ENCODE assay signal across 22 cellular contexts in the genomic region with DNA sequence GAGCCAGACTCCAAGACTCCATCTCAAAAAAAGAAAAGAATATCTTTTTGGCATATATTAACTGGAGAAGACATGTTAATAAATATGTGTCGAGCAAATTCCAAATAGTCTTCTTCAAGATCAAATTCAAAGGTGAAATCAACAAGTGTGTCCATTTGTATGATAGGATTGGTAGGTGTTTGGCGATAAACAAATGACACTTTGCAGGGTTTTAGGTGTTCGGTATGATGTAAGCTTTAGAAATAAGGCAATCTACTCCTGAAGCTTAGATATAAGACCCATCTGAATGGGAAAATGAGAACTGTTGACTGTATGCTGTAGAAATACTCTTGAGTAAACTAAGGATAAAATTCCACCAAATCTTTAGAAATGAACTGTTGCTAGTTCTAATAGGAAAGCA.
DNase-seq lines count a peak whose midpoint lies in the region; ATAC-seq, FAIRE-seq and TF ChIP-seq lines count a peak whose summit lies in the region.
"Had no signal": no experiment of that assay in that cellular context is flagged by ENCODE, and none has a peak within 500 bp of the region (broad histone marks: within the 10 kb centered on the region; RNA-seq: fewer than 3 reads in every experiment).

No MANE protein-coding gene starts in this region.

- intact Hi-C loops in HCT116 (cut with micrococcal nuclease) = loop anchor here (5.0 kb wide), 1 partner anchor 74 kb away; the partner anchor contains the start of gene FNDC3B
- intact Hi-C loops in K562 (cut with micrococcal nuclease) = loop anchor here (5.0 kb wide), 1 partner anchor 151 kb away; the partner anchor contains the start of gene PLD1

- in situ Hi-C loops in K562 (cut with MboI) = no loop called here

- no peaks in the 10 kb centered on the region for H3K9me2 ChIP-seq in HCT116 (ENCODE audit: insufficient read depth)

- no peak overlapping the region for H2AFZ ChIP-seq in HCT116 (ENCODE audit: low read depth, low read length, poor library complexity, severe bottlenecking)
- H2AFZ ChIP-seq in K562 (ENCODE audit: low read depth, low read length) = no peak overlapping the region

- no peaks in the 10 kb centered on the region for H3K79me2 ChIP-seq in HCT116 (ENCODE audit: insufficient read depth, low read length)
- no peaks in the 10 kb centered on the region for H3K79me2 ChIP-seq in K562 (ENCODE audit: control insufficient read depth, insufficient read depth, low read length)

- H3K27ac ChIP-seq in HCT116 (ENCODE audit: low read depth, low read length) (no peak overlapping the region), K562 (ENCODE audit: extremely low read depth, low read depth, low read length) (no peak overlapping the region)
- H3K27ac ChIP-seq: BLaER1 had no signal

- H4K20me1 ChIP-seq in HCT116 (ENCODE audit: insufficient read depth) = no peaks in the 10 kb centered on the region
- no peaks in the 10 kb centered on the region for H4K20me1 ChIP-seq in K562 (replicated peaks; ENCODE audit: control insufficient read depth, insufficient read depth, low read length)
- H4K20me1 ChIP-seq: BLaER1 had no signal

- TF ChIP-seq EP300 in K562 (IDR thresholded peaks at IDR 0.05; ENCODE audit: low read length) = no peak

- RAD21 ChIA-PET in HCT116 (lab: Charles Lee; ENCODE audit: low non-redundant PET in 1 of 2, low total read pairs in 2 of 2, uncharacterized antibody in 2 of 2, unreplicated experiment in 2 of 2) = no interaction called here

- no peak for FAIRE-seq in K562 (lab: Jason Lieb, UNC)
- FAIRE-seq: A204.1, D721Med, G401.6, GM12878, GM12892, GM18507, GM19239 had no signal

- BruUV-seq in HCT116 (replicated peaks; lab: Mats Ljungman, UMichigan) = no TSS peak
- BruUV-seq in K562 (replicated peaks; lab: Mats Ljungman, UMichigan) = no TSS peak

- no peaks in the 10 kb centered on the region for H3K27me3 ChIP-seq in HCT116 (ENCODE audit: insufficient read depth, low read length)
- H3K27me3 ChIP-seq in K562 (ENCODE audit: control insufficient read depth in 2 of 2, insufficient read depth in 2 of 2, low read length in 2 of 2) = no peaks in the 10 kb centered on the region
- H3K27me3 ChIP-seq: BE2C, BLaER1 had no signal

- no peak for TF ChIP-seq CTCF in HCT116 (IDR thresholded peaks at IDR 0.05 in 2 of 3, conservative IDR thresholded peaks at IDR 0.05 in 1 of 3; ENCODE audit: borderline replicate concordance in 1 of 3, insufficient read depth in 1 of 3, low read depth in 2 of 3, low read length in 2 of 3)
- no peak for TF ChIP-seq CTCF in K562 (IDR thresholded peaks at IDR 0.05 in 2 of 3, conservative IDR thresholded peaks at IDR 0.05 in 1 of 3; ENCODE audit: insufficient read depth in 2 of 3, low read depth in 1 of 3, low read length in 3 of 3)

- H3K9me3 ChIP-seq in HCT116 (ENCODE audit: control insufficient read depth in 1 of 2, insufficient read depth in 1 of 2, low read depth in 1 of 2, low read length in 2 of 2) (no peaks in the 10 kb centered on the region), K562 (replicated peaks; ENCODE audit: control insufficient read depth, insufficient read depth, low read depth, low read length) (no peaks in the 10 kb centered on the region)
- H3K9me3 ChIP-seq: BE2C, BLaER1 had no signal

- no peak for TF ChIP-seq RAD21 in HCT116 (IDR thresholded peaks at IDR 0.05; ENCODE audit: low read depth)
- TF ChIP-seq RAD21 in K562 (CRISPR knock-in tag; conservative IDR thresholded peaks at IDR 0.05 in 1 of 2, IDR thresholded peaks at IDR 0.05 in 1 of 2) = no peak

- WGBS in K562 (ENCODE audit: insufficient coverage, low coverage, missing lambda C conversion rate) = 87% methylated on average over 3 of the region's 3 CpGs

- H3K9ac ChIP-seq in HCT116 (ENCODE audit: low read length) = no peak overlapping the region
- H3K9ac ChIP-seq in K562 (ENCODE audit: insufficient read depth in 1 of 2, low read depth in 2 of 2, low read length in 2 of 2) = no peak overlapping the region
- H3K9ac ChIP-seq: BLaER1 had no signal

- H3K9me1 ChIP-seq in K562 (ENCODE audit: control insufficient read depth, insufficient read depth, low read length) = no peaks in the 10 kb centered on the region

- H3K4me1 ChIP-seq in HCT116 (ENCODE audit: control insufficient read depth in 1 of 2, insufficient read depth in 2 of 2, low read length in 2 of 2) = peaks cover 19 to 33% of the 10 kb centered on the region in 2 experiments
- H3K4me1 ChIP-seq in K562 (replicated peaks in 1 of 2; ENCODE audit: control insufficient read depth in 2 of 2, insufficient read depth in 2 of 2, low read length in 2 of 2) = peaks cover 6 to 51% of the 10 kb centered on the region in 2 experiments; a peak in 4 of 5 replicates
- H3K4me1 ChIP-seq: BE2C, BLaER1 had no signal

- CTCF ChIA-PET in HCT116 (lab: Charles Lee) (no interaction called here), K562 (lab: Yijun Ruan, JAX; ENCODE audit: low intra/inter-chr PET ratio) (no interaction called here)

- H3K36me3 ChIP-seq in HCT116 (ENCODE audit: control insufficient read depth in 1 of 2, insufficient read depth in 2 of 2, low read length in 2 of 2) = no peaks in the 10 kb centered on the region
- no peaks in the 10 kb centered on the region for H3K36me3 ChIP-seq in K562 (ENCODE audit: control insufficient read depth, insufficient read depth, low read length)
- H3K36me3 ChIP-seq: BE2C, BLaER1 had no signal

- POLR2A ChIA-PET in HCT116 (lab: Charles Lee) (no interaction called here), K562 (lab: Yijun Ruan, JAX) (no interaction called here)

- H3K4me3 ChIP-seq in HCT116 (replicated peaks in 1 of 2; ENCODE audit: low read depth in 1 of 2, low read length in 2 of 2) (no peak overlapping the region), K562 (no peak overlapping the region)
- H3K4me3 ChIP-seq: BLaER1, GM12878 had no signal

- DNase-seq in HCT116 (ENCODE audit: low read depth, low spot score) (no peak), K562 (ENCODE audit: extremely low read depth in 1 of 4, low spot score in 3 of 4) (no peak), GDM1 (lab: John Stamatoyannopoulos, UW) (no peak)
- no peak for DNase-seq in NK-92 treated with Interleukin-12 subunit alpha and Interleukin-12 subunit beta, amount 100 ng/mL, for 24 hours (lab: John Stamatoyannopoulos, UW)
- DNase-seq: 8988T; ACHN; BE2C; C1 segment of cervical spinal cord; CD4-positive, alpha-beta memory T cell; CD4-positive, CD25-positive, alpha-beta regulatory T cell; CD8-positive, alpha-beta memory T cell; COR-L47; DMS79 treated with DMSO at 0.1 percent for 48 hours had no signal

- H3K4me2 ChIP-seq in HCT116 (ENCODE audit: low read length) (no peak overlapping the region), K562 (ENCODE audit: insufficient read depth, low read length) (no peak overlapping the region)
- H3K4me2 ChIP-seq: BLaER1 had no signal

- TF ChIP-seq POLR2A in HCT116 (IDR thresholded peaks at IDR 0.05; ENCODE audit: borderline replicate concordance, extremely low read depth, insufficient read depth, insufficient read length) (no peak), K562 (conservative IDR thresholded peaks at IDR 0.05) (no peak)

- ATAC-seq in HCT116 (no peak), K562 (no peak), GM19452 (IDR thresholded peaks at IDR 0.05; ENCODE audit: unreplicated experiment) (no peak)
- ATAC-seq: GM12878 had no signal

TF ChIP-seq in HCT116, 20 proteins besides CTCF, POLR2A, EP300 and RAD21 (continues in another document):
- TF ChIP-seq EZH2 (IDR thresholded peaks at IDR 0.05) = no peak
- TF ChIP-seq ATF3 (IDR thresholded peaks at IDR 0.05) = no peak
- no peak for TF ChIP-seq ZFX (IDR thresholded peaks at IDR 0.05)
- no peak for TF ChIP-seq ZBTB33 (IDR thresholded peaks at IDR 0.05; ENCODE audit: extremely low read depth, insufficient replicate concordance, low read length)
- no peak for TF ChIP-seq SRF (IDR thresholded peaks at IDR 0.05; ENCODE audit: low read depth)

TF ChIP-seq in K562, 482 proteins besides CTCF, POLR2A, EP300 and RAD21 (continues in another document):
- TF ChIP-seq, protein P1, sequence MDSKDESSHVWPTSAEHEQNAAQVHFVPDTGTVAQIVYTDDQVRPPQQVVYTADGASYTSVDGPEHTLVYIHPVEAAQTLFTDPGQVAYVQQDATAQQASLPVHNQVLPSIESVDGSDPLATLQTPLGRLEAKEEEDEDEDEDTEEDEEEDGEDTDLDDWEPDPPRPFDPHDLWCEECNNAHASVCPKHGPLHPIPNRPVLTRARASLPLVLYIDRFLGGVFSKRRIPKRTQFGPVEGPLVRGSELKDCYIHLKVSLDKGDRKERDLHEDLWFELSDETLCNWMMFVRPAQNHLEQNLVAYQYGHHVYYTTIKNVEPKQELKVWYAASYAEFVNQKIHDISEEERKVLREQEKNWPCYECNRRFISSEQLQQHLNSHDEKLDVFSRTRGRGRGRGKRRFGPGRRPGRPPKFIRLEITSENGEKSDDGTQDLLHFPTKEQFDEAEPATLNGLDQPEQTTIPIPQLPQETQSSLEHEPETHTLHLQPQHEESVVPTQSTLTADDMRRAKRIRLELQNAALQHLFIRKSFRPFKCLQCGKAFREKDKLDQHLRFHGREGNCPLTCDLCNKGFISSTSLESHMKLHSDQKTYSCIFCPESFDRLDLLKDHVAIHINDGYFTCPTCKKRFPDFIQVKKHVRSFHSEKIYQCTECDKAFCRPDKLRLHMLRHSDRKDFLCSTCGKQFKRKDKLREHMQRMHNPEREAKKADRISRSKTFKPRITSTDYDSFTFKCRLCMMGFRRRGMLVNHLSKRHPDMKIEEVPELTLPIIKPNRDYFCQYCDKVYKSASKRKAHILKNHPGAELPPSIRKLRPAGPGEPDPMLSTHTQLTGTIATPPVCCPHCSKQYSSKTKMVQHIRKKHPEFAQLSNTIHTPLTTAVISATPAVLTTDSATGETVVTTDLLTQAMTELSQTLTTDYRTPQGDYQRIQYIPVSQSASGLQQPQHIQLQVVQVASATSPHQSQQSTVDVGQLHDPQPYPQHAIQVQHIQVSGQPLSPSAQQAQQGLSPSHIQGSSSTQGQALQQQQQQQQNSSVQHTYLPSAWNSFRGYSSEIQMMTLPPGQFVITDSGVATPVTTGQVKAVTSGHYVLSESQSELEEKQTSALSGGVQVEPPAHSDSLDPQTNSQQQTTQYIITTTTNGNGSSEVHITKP (IDR thresholded peaks at IDR 0.05; ENCODE audit: partially characterized antibody) = no peak
- no peak for TF ChIP-seq GTF2E2 (tag; IDR thresholded peaks at IDR 0.05)
- no peak for TF ChIP-seq CHD4 (IDR thresholded peaks at IDR 0.05; ENCODE audit: insufficient read depth, insufficient replicate concordance, low read depth, low read length, poor library complexity, severe bottlenecking)
- TF ChIP-seq RCOR1 (IDR thresholded peaks at IDR 0.05; ENCODE audit: borderline replicate concordance in 1 of 2, low read depth in 2 of 2, low read length in 2 of 2) = no peak
- 0 out of 2 replicates have a peak, but pooled peaks have one; percentile 5 for TF ChIP-seq PTTG1 (tag; IDR thresholded peaks at IDR 0.05; ENCODE audit: low read depth)
- no peak for TF ChIP-seq KLF1 (tag; IDR thresholded peaks at IDR 0.05)
- TF ChIP-seq JUND (IDR thresholded peaks at IDR 0.05; ENCODE audit: borderline replicate concordance, low read depth, low read length) = no peak
- no peak for TF ChIP-seq JUND (tag; IDR thresholded peaks at IDR 0.05; ENCODE audit: borderline replicate concordance, low read depth, low read length)
- TF ChIP-seq KLF10 (CRISPR knock-in tag; IDR thresholded peaks at IDR 0.05) = no peak
- no peak for TF ChIP-seq ZNF263 (CRISPR knock-in tag; IDR thresholded peaks at IDR 0.05; ENCODE audit: borderline replicate concordance)

Comparison
In these comparisons a context has a peak if more than half of its experiments do, and no peak if none do; other contexts are left out.
1. Of the 22 proteins assayed by ChIP-seq in both K562 and HCT116: peak only in K562: none; only in HCT116: CEBPB; in both: none; in neither: 21.